Comparison of ENCODE assay signal across 1 cellular context in genomic region chrX:56783450-56783831, GRCh38.
TF ChIP-seq lines count a peak whose summit lies in the region.

No MANE protein-coding gene starts in this region.

TF ChIP-seq in GM12878, 131 proteins besides CTCF, POLR2A, EP300 and RAD21:
- TF ChIP-seq PKNOX1 (IDR thresholded peaks at IDR 0.05): 0 out of 2 replicates have a peak, but pooled peaks have one; percentile 9
- TF ChIP-seq REST (IDR thresholded peaks at IDR 0.05; ENCODE audit: low read depth, low read length): no peak
- TF ChIP-seq SMC3 (IDR thresholded peaks at IDR 0.05; ENCODE audit: borderline replicate concordance, low read length): peak; percentile 22
- TF ChIP-seq TARDBP (IDR thresholded peaks at IDR 0.05; ENCODE audit: borderline replicate concordance): no peak
- TF ChIP-seq NFIC (IDR thresholded peaks at IDR 0.05; ENCODE audit: low read depth, low read length): no peak
- TF ChIP-seq RELB (IDR thresholded peaks at IDR 0.05; ENCODE audit: low read depth): peak; percentile 54; the same call in 1 of the 2 replicates
- 0 out of 2 replicates have a peak, but pooled peaks have one; percentile 15 for TF ChIP-seq CREM (IDR thresholded peaks at IDR 0.05; ENCODE audit: low read depth)
- TF ChIP-seq YY1 (IDR thresholded peaks at IDR 0.05; ENCODE audit: low read depth, low read length): peak; percentile 95
- peak; percentile 21; the same call in 1 of the 2 replicates for TF ChIP-seq IKZF1 (conservative IDR thresholded peaks at IDR 0.05)
